In the genomic region with DNA sequence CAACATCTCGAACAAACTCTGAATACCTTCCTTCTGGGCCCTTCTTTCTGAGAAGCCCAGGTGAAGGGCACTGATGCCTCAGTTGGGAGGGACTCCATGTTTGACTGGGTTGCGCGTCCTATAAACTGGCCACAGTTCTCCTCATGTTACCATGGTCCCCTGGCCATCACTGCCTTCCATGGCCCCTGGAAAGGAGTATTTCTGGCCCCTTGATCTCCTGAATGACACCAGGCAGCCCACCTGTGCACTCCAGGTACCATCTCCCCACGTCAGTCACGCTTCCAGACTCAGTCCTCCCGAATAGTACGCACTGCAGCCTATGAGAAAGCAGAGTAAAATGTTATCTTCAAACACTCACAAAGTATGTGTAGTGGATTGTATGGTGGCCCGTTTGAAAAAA, we compare ENCODE assay signal across 1 cellular context.
TF ChIP-seq lines count a peak whose summit lies in the region.

No MANE protein-coding gene starts in this region.

TF ChIP-seq in IMR-90, 13 proteins besides CTCF, POLR2A, EP300 and RAD21:
- TF ChIP-seq USF2 (IDR thresholded peaks at IDR 0.05; ENCODE audit: low read depth, low read length) (no peak), RFX5 (IDR thresholded peaks at IDR 0.05; ENCODE audit: low read depth, low read length) (no peak), RCOR1 (IDR thresholded peaks at IDR 0.05; ENCODE audit: insufficient replicate concordance, low read length) (no peak), MAFK (IDR thresholded peaks at IDR 0.05; ENCODE audit: low read depth, low read length) (no peak), MXI1 (IDR thresholded peaks at IDR 0.05; ENCODE audit: borderline replicate concordance, low read depth, low read length) (no peak), CHD1 (IDR thresholded peaks at IDR 0.05; ENCODE audit: low read depth, low read length) (no peak), ELK1 (IDR thresholded peaks at IDR 0.05; ENCODE audit: borderline replicate concordance, low read depth, low read length) (no peak), FOS (IDR thresholded peaks at IDR 0.05; ENCODE audit: low read depth, low read length) (no peak)
